ENCODE assay signal across 25 cellular contexts in the genomic region with DNA sequence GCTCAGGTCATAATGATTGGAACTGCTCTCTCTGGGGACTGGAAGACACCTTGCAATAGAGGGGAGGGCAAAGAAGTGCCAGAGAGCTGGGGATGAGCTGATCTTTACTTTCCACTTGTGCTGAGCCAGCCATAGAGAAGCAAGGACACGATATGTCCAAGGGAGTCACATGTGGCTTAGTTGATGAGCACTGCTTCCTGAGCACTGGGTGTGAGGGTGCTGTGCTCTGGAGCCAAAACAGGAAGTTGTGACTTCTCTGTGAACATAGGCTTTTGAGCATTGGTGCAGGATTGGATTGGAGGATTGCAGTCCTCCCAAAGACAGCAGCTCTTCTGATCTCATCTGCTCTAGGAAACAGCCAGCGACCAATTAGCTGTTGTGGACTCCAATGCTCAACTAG. TPM values are rescaled to one million over a fixed set of nuclear protein-coding genes. Genes with fewer than 3 reads are reported as not detected.
DNase-seq lines count a peak whose midpoint lies in the region; ATAC-seq and TF ChIP-seq lines count a peak whose summit lies in the region.
"Had no signal": no experiment of that assay in that cellular context is flagged by ENCODE, and none has a peak within 500 bp of the region (broad histone marks: within the 10 kb centered on the region; RNA-seq: fewer than 3 reads in every experiment).

No MANE protein-coding gene starts in this region.

- H3K36me3 Mint-ChIP-seq in activated CD4-positive, alpha-beta T cell treated with anti-CD3 and anti-CD28 coated beads, Interleukin-2, amount 10 ng/mL, durations not matched to agents 7 days and 5 days (ENCODE audit: low read depth), result peaks cover 58% of the 10 kb centered on the region
- H3K36me3 Mint-ChIP-seq in CD14-positive monocyte, result peaks cover 36 to 46% of the 10 kb centered on the region in 2 donors
- H3K36me3 Mint-ChIP-seq in naive thymus-derived CD4-positive, alpha-beta T cell, result peaks cover 11 to 52% (median 31%) of the 10 kb centered on the region in 5 donors

- CTCF ChIA-PET in activated CD4-positive, alpha-beta T cell treated with anti-CD3 and anti-CD28 coated beads, Interleukin-2, amount 10 ng/mL, durations not matched to agents 7 days and 5 days (lab: Charles Lee), result interaction anchor here (0.6 to 1.7 kb wide), 5 partner anchors 11 to 303 kb away, joined by 5 to 9 read pairs (median 5); partner anchors contain the start of gene FAM162A
- CTCF ChIA-PET in naive thymus-derived CD4-positive, alpha-beta T cell (lab: Charles Lee), result no interaction called here

- ATAC-seq in naive thymus-derived CD4-positive, alpha-beta T cell, result no peak
- ATAC-seq: effector memory CD8-positive, alpha-beta T cell; gastrocnemius medialis had no signal

- H3K9me3 ChIP-seq in naive thymus-derived CD4-positive, alpha-beta T cell (ENCODE audit: control insufficient read depth in 2 of 3, low read length in 3 of 3), result no peaks in the 10 kb centered on the region
- H3K9me3 ChIP-seq: BE2C, esophagus muscularis mucosa, gastrocnemius medialis, stomach, transverse colon had no signal

- no peaks in the 10 kb centered on the region for H3K27me3 Mint-ChIP-seq in activated CD4-positive, alpha-beta T cell treated with anti-CD3 and anti-CD28 coated beads, Interleukin-2, amount 10 ng/mL, durations not matched to agents 7 days and 5 days
- no peaks in the 10 kb centered on the region for H3K27me3 Mint-ChIP-seq in CD14-positive monocyte (ENCODE audit: low read depth in 3 of 3)
- no peaks in the 10 kb centered on the region for H3K27me3 Mint-ChIP-seq in naive thymus-derived CD4-positive, alpha-beta T cell
- H3K27me3 Mint-ChIP-seq: activated naive CD8-positive, alpha-beta T cell; effector memory CD8-positive, alpha-beta T cell had no signal

- no peak overlapping the region for H3K4me3 Mint-ChIP-seq in activated CD4-positive, alpha-beta T cell treated with anti-CD3 and anti-CD28 coated beads, Interleukin-2, amount 10 ng/mL, durations not matched to agents 7 days and 5 days
- H3K4me3 Mint-ChIP-seq in CD14-positive monocyte, result no peak overlapping the region
- peak overlapping the region in 1 of 10 donors; percentile 22 for H3K4me3 Mint-ChIP-seq in naive thymus-derived CD4-positive, alpha-beta T cell
- H3K4me3 Mint-ChIP-seq: activated naive CD8-positive, alpha-beta T cell; effector memory CD8-positive, alpha-beta T cell; H9; T-helper 1 cell treated with Interleukin-12 subunit alpha and Interleukin-12 subunit beta and Interleukin-4 antibody, amounts not matched to agents 30 μg/mL and 1 μg/mL, for 36 hours had no signal

- H3K4me3 ChIP-seq in naive thymus-derived CD4-positive, alpha-beta T cell (ENCODE audit: low read length), result no peak overlapping the region
- no peak overlapping the region for H3K4me3 ChIP-seq in dorsolateral prefrontal cortex
- H3K4me3 ChIP-seq: esophagus muscularis mucosa, gastrocnemius medialis, lung, stomach, transverse colon had no signal

- TF ChIP-seq CTCF in CD14-positive monocyte (IDR thresholded peaks at IDR 0.05) (no peak), dorsolateral prefrontal cortex (IDR thresholded peaks at IDR 0.05 in 54 of 56, conservative IDR thresholded peaks at IDR 0.05 in 2 of 56; ENCODE audit: low read depth in 1 of 56, partially characterized antibody in 56 of 56) (no peak)

- peak overlapping the region; percentile 33 for H3K27ac Mint-ChIP-seq in activated CD4-positive, alpha-beta T cell treated with anti-CD3 and anti-CD28 coated beads, Interleukin-2, amount 10 ng/mL, durations not matched to agents 7 days and 5 days
- peak overlapping the region; percentile 53 to 80 (median 67) for H3K27ac Mint-ChIP-seq in CD14-positive monocyte
- peak overlapping the region in 7 of 9 donors; percentile 28 to 82 (median 71) for H3K27ac Mint-ChIP-seq in naive thymus-derived CD4-positive, alpha-beta T cell
- H3K27ac Mint-ChIP-seq: activated naive CD8-positive, alpha-beta T cell; H9; T-helper 1 cell treated with Interleukin-12 subunit alpha and Interleukin-12 subunit beta and Interleukin-4 antibody, amounts not matched to agents 30 μg/mL and 1 μg/mL, for 36 hours had no signal

- H3K4me1 Mint-ChIP-seq in activated CD4-positive, alpha-beta T cell treated with anti-CD3 and anti-CD28 coated beads, Interleukin-2, amount 10 ng/mL, durations not matched to agents 7 days and 5 days, result peaks cover 62% of the 10 kb centered on the region
- peaks cover 30% of the 10 kb centered on the region for H3K4me1 Mint-ChIP-seq in CD14-positive monocyte
- H3K4me1 Mint-ChIP-seq in naive thymus-derived CD4-positive, alpha-beta T cell, result peaks cover 21 to 62% (median 35%) of the 10 kb centered on the region in 7 donors
- H3K4me1 Mint-ChIP-seq: H9 had no signal

- no peaks in the 10 kb centered on the region for H3K9me3 Mint-ChIP-seq in activated CD4-positive, alpha-beta T cell treated with anti-CD3 and anti-CD28 coated beads, Interleukin-2, amount 10 ng/mL, durations not matched to agents 7 days and 5 days
- peaks cover 0 to 3% (median 0%) of the 10 kb centered on the region in 7 donors for H3K9me3 Mint-ChIP-seq in CD14-positive monocyte
- H3K9me3 Mint-ChIP-seq in naive thymus-derived CD4-positive, alpha-beta T cell, result no peaks in the 10 kb centered on the region
- H3K9me3 Mint-ChIP-seq: effector memory CD8-positive, alpha-beta T cell; H9; T-helper 1 cell treated with Interleukin-12 subunit alpha and Interleukin-12 subunit beta and Interleukin-4 antibody, amounts not matched to agents 30 μg/mL and 1 μg/mL, for 36 hours had no signal

- H3K27me3 ChIP-seq in naive thymus-derived CD4-positive, alpha-beta T cell (ENCODE audit: control insufficient read depth in 2 of 2, insufficient read depth in 2 of 2, low read length in 2 of 2), result no peaks in the 10 kb centered on the region
- H3K27me3 ChIP-seq in dorsolateral prefrontal cortex, result no peaks in the 10 kb centered on the region
- H3K27me3 ChIP-seq: BE2C, esophagus muscularis mucosa, gastrocnemius medialis, stomach, transverse colon had no signal

- peaks cover 8 to 10% of the 10 kb centered on the region in 2 donors for H3K4me1 ChIP-seq in naive thymus-derived CD4-positive, alpha-beta T cell (ENCODE audit: control insufficient read depth in 2 of 2, insufficient read depth in 2 of 2, low read length in 2 of 2)

- no peak overlapping the region for H3K27ac ChIP-seq in naive thymus-derived CD4-positive, alpha-beta T cell (ENCODE audit: low read depth, low read length)
- no peak overlapping the region for H3K27ac ChIP-seq in dorsolateral prefrontal cortex
- H3K27ac ChIP-seq: esophagus muscularis mucosa, gastrocnemius medialis, stomach, transverse colon had no signal

- H3K36me3 ChIP-seq in naive thymus-derived CD4-positive, alpha-beta T cell (ENCODE audit: control insufficient read depth in 2 of 3, insufficient read depth in 3 of 3, low read length in 3 of 3), result peaks cover 10 to 12% (median 11%) of the 10 kb centered on the region in 3 experiments
- H3K36me3 ChIP-seq: BE2C had no signal

- no peak for DNase-seq in activated CD4-positive, alpha-beta T cell treated with anti-CD3 and anti-CD28 coated beads, Interleukin-2, amount 10 ng/mL, durations not matched to agents 7 days and 5 days
- no peak for DNase-seq in activated CD4-positive, alpha-beta T cell treated with anti-CD3 and anti-CD28 coated beads, Interleukin-2, amount 50 U/mL, for 1 hour
- DNase-seq in CD14-positive monocyte (ENCODE audit: low spot score), result no peak
- DNase-seq in MV-4-11 (lab: John Stamatoyannopoulos, UW), result peak; percentile 22
- DNase-seq in naive thymus-derived CD4-positive, alpha-beta T cell, result no peak
- DNase-seq in islet precursor cell, result no peak
- DNase-seq in activated CD4-positive, CD25-positive, alpha-beta regulatory T cell (lab: John Stamatoyannopoulos, UW), result no peak
- no peak for DNase-seq in dorsolateral prefrontal cortex
- DNase-seq: activated CD4-positive, alpha-beta T cell treated with anti-CD3 and anti-CD28 coated beads, Interleukin-2, amount 50 U/mL, for 4 hours; activated T-cell treated with anti-CD3 and anti-CD28 coated beads, Interleukin-2, amount 50 U/mL, for 1 hour; BE2C; effector memory CD8-positive, alpha-beta T cell; gastrocnemius medialis; H9; IMR-90; NCI-H1694; NCI-H2171 treated with DMSO at 0.1 percent for 48 hours; stimulated activated CD4-positive, alpha-beta T cell treated with anti-CD3 and anti-CD28 coated beads, Interleukin-12 subunit alpha, Interleukin-12 subunit beta, amount 100 ng/mL, for 4 hours; stimulated activated CD4-positive, alpha-beta T cell treated with anti-CD3 and anti-CD28 coated beads, Interleukin-4, amount 100 ng/mL, for 4 hours; stomach; transverse colon had no signal

- intact Hi-C loops in CD14-positive monocyte (cut with micrococcal nuclease), result loop anchor here in 1 of 2 donors (10.0 kb wide), 3 partner anchors 232 to 1142 kb away; partner anchors contain the start of genes FAM162A, MIX23 and POLQ
- intact Hi-C loops in naive thymus-derived CD4-positive, alpha-beta T cell (cut with micrococcal nuclease), result loop anchor here in 1 of 2 donors (10.0 kb wide), 1 partner anchor 852 kb away; the partner anchor contains the start of genes EAF2 and IQCB1
- intact Hi-C loops in dorsolateral prefrontal cortex (cut with DNase I), result no loop called here

- POLR2A ChIA-PET in activated CD4-positive, alpha-beta T cell treated with anti-CD3 and anti-CD28 coated beads, Interleukin-2, amount 10 ng/mL, durations not matched to agents 7 days and 5 days (lab: Charles Lee), result interaction anchor here (0.5 kb wide), 1 partner anchor 17 kb away, joined by 3 read pairs; no protein-coding TSS in a partner anchor
- POLR2A ChIA-PET in naive thymus-derived CD4-positive, alpha-beta T cell (lab: Charles Lee), result interaction anchor here (1.0 to 1.6 kb wide), 4 partner anchors 8 to 123 kb away, joined by 3 to 4 read pairs (median 4); partner anchors contain the start of genes DTX3L and PARP9

RNA-seq across cellular contexts. Expression of gene PARP14, which starts 6.7 kb away (rescaled TPM):
- total RNA-seq in activated CD4-positive, alpha-beta T cell treated with anti-CD3 and anti-CD28 coated beads, Interleukin-2, amount 10 ng/mL, durations not matched to agents 7 days and 5 days, result 100 to 1,000 TPM; 147 to 158 TPM
- polyA plus RNA-seq in CD14-positive monocyte, result 10 to 100 TPM; 22.1 to 26.9 TPM
- 100 to 1,000 TPM in 1 of 5 experiments, 10 to 100 TPM in 4; 27.9 to 154 (median 49.0) TPM for total RNA-seq in naive thymus-derived CD4-positive, alpha-beta T cell
- polyA plus RNA-seq in naive thymus-derived CD4-positive, alpha-beta T cell, result 10 to 100 TPM in 1 of 2 donors, 1 to 10 TPM in 1; 8.4 to 15.1 TPM
- total RNA-seq in dorsolateral prefrontal cortex, result 10 to 100 TPM in 111 of 120 experiments, 1 to 10 TPM in 9; 7.6 to 50.4 (median 14.8) TPM
